Comparison of ENCODE assay signal across 24 cellular contexts in genomic region chr17:80821546-80821945, GRCh38.
DNase-seq lines count a peak whose midpoint lies in the region; ATAC-seq and TF ChIP-seq lines count a peak whose summit lies in the region.
"Had no signal": no experiment of that assay in that cellular context is flagged by ENCODE, and none has a peak within 500 bp of the region (broad histone marks: within the 10 kb centered on the region; RNA-seq: fewer than 3 reads in every experiment).

No MANE protein-coding gene starts in this region.

- no peak for TF ChIP-seq CTCF in activated CD8-positive, alpha-beta T cell treated with anti-CD3 and anti-CD28 coated beads for 36 hours (IDR thresholded peaks at IDR 0.05)
- TF ChIP-seq CTCF in endothelial cell (IDR thresholded peaks at IDR 0.05; ENCODE audit: unreplicated experiment) (no peak), sigmoid colon (IDR thresholded peaks at IDR 0.05) (no peak)

- 97% methylated on average over 18 of the region's 18 CpGs for WGBS in sigmoid colon, 2 donors

- H3K9me3 ChIP-seq in NT2/D1 (ENCODE audit: insufficient read depth, low read length), result no peaks in the 10 kb centered on the region
- H3K9me3 ChIP-seq in sigmoid colon, result no peaks in the 10 kb centered on the region
- H3K9me3 ChIP-seq: BE2C, Peyer's patch, SJSA1, uterus had no signal

- no peak for ATAC-seq in activated CD8-positive, alpha-beta T cell treated with anti-CD3 and anti-CD28 coated beads, Interleukin-2, amount 10 ng/mL, durations not matched to agents 7 days and 5 days
- ATAC-seq in activated CD8-positive, alpha-beta T cell treated with anti-CD3 and anti-CD28 coated beads for 36 hours, result no peak
- ATAC-seq in GM21619 (IDR thresholded peaks at IDR 0.05; ENCODE audit: unreplicated experiment), result no peak
- ATAC-seq: activated naive CD4-positive, alpha-beta T cell treated with anti-CD3 and anti-CD28 coated beads, Interleukin-2, amount 50 U/mL, for 72 hours; GM12878; T-cell had no signal

- H3K27me3 ChIP-seq in NT2/D1 (ENCODE audit: insufficient read depth, insufficient read length) (peaks cover 12% of the 10 kb centered on the region), sigmoid colon (no peaks in the 10 kb centered on the region)
- H3K27me3 ChIP-seq: BE2C, Peyer's patch, SJSA1, uterus had no signal

- no peak for TF ChIP-seq EP300 in sigmoid colon (IDR thresholded peaks at IDR 0.05)

- H3K9me3 Mint-ChIP-seq in activated CD8-positive, alpha-beta T cell treated with anti-CD3 and anti-CD28 coated beads, Interleukin-2, amount 10 ng/mL, durations not matched to agents 7 days and 5 days (ENCODE audit: insufficient read depth), result no peaks in the 10 kb centered on the region
- H3K9me3 Mint-ChIP-seq in activated CD8-positive, alpha-beta T cell treated with anti-CD3 and anti-CD28 coated beads for 36 hours, result no peaks in the 10 kb centered on the region
- H3K9me3 Mint-ChIP-seq in endothelial cell (ENCODE audit: unreplicated experiment), result no peaks in the 10 kb centered on the region
- H3K9me3 Mint-ChIP-seq: activated naive CD4-positive, alpha-beta T cell treated with anti-CD3 and anti-CD28 coated beads, Interleukin-2, amount 50 U/mL, for 72 hours; central memory CD8-positive, alpha-beta T cell; H9; T-cell had no signal

- DNase-seq in activated CD8-positive, alpha-beta T cell treated with anti-CD3 and anti-CD28 coated beads, Interleukin-2, amount 10 ng/mL, durations not matched to agents 7 days and 5 days, result no peak
- no peak for DNase-seq in activated CD8-positive, alpha-beta T cell treated with anti-CD3 and anti-CD28 coated beads for 36 hours
- DNase-seq in NT2/D1 (ENCODE audit: low read depth, low spot score), result no peak
- no peak for DNase-seq in endothelial cell (ENCODE audit: low spot score)
- DNase-seq in sigmoid colon, result peak; percentile 50
- no peak for DNase-seq in NCI-H1694 (lab: John Stamatoyannopoulos, UW)
- no peak for DNase-seq in NCI-H2171 (lab: John Stamatoyannopoulos, UW)
- DNase-seq: activated CD4-positive, alpha-beta T cell treated with anti-CD3 and anti-CD28 coated beads, Interleukin-2, amount 50 U/mL, for 4 hours; BE2C; COR-L47; KBM-7; NCI-H2171 treated with DMSO at 0.1 percent for 48 hours; NCI-H524; NK-92 treated with Interleukin-12 subunit alpha and Interleukin-12 subunit beta, amount 100 ng/mL, for 24 hours; T-cell; uterus had no signal

- H3K4me1 ChIP-seq in NT2/D1 (ENCODE audit: insufficient read depth, insufficient read length) (peaks cover 6% of the 10 kb centered on the region), sigmoid colon (no peaks in the 10 kb centered on the region)
- H3K4me1 ChIP-seq: Peyer's patch, uterus had no signal

- no peak overlapping the region for H3K4me3 Mint-ChIP-seq in activated CD8-positive, alpha-beta T cell treated with anti-CD3 and anti-CD28 coated beads, Interleukin-2, amount 10 ng/mL, durations not matched to agents 7 days and 5 days
- no peak overlapping the region for H3K4me3 Mint-ChIP-seq in activated CD8-positive, alpha-beta T cell treated with anti-CD3 and anti-CD28 coated beads for 36 hours
- no peak overlapping the region for H3K4me3 Mint-ChIP-seq in endothelial cell (ENCODE audit: unreplicated experiment)
- H3K4me3 Mint-ChIP-seq: central memory CD8-positive, alpha-beta T cell; H9; T-cell had no signal

- CTCF ChIA-PET in activated CD8-positive, alpha-beta T cell treated with anti-CD3 and anti-CD28 coated beads, Interleukin-2, amount 10 ng/mL, durations not matched to agents 7 days and 5 days (lab: Charles Lee), result interaction anchor here (1.3 kb wide), 1 partner anchor 32 kb away, joined by 3 read pairs; no protein-coding TSS in a partner anchor
- CTCF ChIA-PET in activated CD8-positive, alpha-beta T cell treated with anti-CD3 and anti-CD28 coated beads for 36 hours (lab: Charles Lee), result interaction anchor here (0.9 to 2.0 kb wide), 3 partner anchors 9 to 78 kb away, joined by 3 to 6 read pairs (median 5); no protein-coding TSS in a partner anchor

- peak overlapping the region; percentile 11 for H3K9ac ChIP-seq in NT2/D1 (ENCODE audit: insufficient read length, low read depth)

- intact Hi-C loops in activated CD8-positive, alpha-beta T cell treated with anti-CD3 and anti-CD28 coated beads for 36 hours (cut with micrococcal nuclease), result no loop called here
- intact Hi-C loops in sigmoid colon (cut with DNase I), result no loop called here

- no peak overlapping the region for H3K27ac ChIP-seq in sigmoid colon
- H3K27ac ChIP-seq: Peyer's patch, SJSA1, uterus had no signal

- H3K4me3 ChIP-seq in NT2/D1 (ENCODE audit: insufficient read length, low read depth), result no peak overlapping the region
- no peak overlapping the region for H3K4me3 ChIP-seq in sigmoid colon
- H3K4me3 ChIP-seq: GM12878, Peyer's patch, SJSA1, smooth muscle cell, uterus had no signal

- no peaks in the 10 kb centered on the region for H3K27me3 Mint-ChIP-seq in activated CD8-positive, alpha-beta T cell treated with anti-CD3 and anti-CD28 coated beads, Interleukin-2, amount 10 ng/mL, durations not matched to agents 7 days and 5 days (ENCODE audit: low read depth)
- no peaks in the 10 kb centered on the region for H3K27me3 Mint-ChIP-seq in activated CD8-positive, alpha-beta T cell treated with anti-CD3 and anti-CD28 coated beads for 36 hours
- peaks cover 1% of the 10 kb centered on the region for H3K27me3 Mint-ChIP-seq in endothelial cell (ENCODE audit: unreplicated experiment)
- H3K27me3 Mint-ChIP-seq: central memory CD8-positive, alpha-beta T cell; T-cell had no signal

- POLR2A ChIA-PET in activated CD8-positive, alpha-beta T cell treated with anti-CD3 and anti-CD28 coated beads, Interleukin-2, amount 10 ng/mL, durations not matched to agents 7 days and 5 days (lab: Charles Lee), result interaction anchor here (0.7 to 1.2 kb wide), 2 partner anchors 10 to 12 kb away, joined by 3 to 4 read pairs; no protein-coding TSS in a partner anchor
- POLR2A ChIA-PET in activated CD8-positive, alpha-beta T cell treated with anti-CD3 and anti-CD28 coated beads for 36 hours (lab: Charles Lee), result interaction anchor here (1.2 kb wide), 1 partner anchor 10 kb away, joined by 4 read pairs; no protein-coding TSS in a partner anchor

- peaks cover 62% of the 10 kb centered on the region for H3K36me3 Mint-ChIP-seq in activated CD8-positive, alpha-beta T cell treated with anti-CD3 and anti-CD28 coated beads, Interleukin-2, amount 10 ng/mL, durations not matched to agents 7 days and 5 days (ENCODE audit: low read depth)
- H3K36me3 Mint-ChIP-seq in activated CD8-positive, alpha-beta T cell treated with anti-CD3 and anti-CD28 coated beads for 36 hours (ENCODE audit: low read depth), result peaks cover 19% of the 10 kb centered on the region
- H3K36me3 Mint-ChIP-seq in endothelial cell (ENCODE audit: low read depth, unreplicated experiment), result peaks cover 5% of the 10 kb centered on the region

- H3K36me3 ChIP-seq in NT2/D1 (ENCODE audit: insufficient read depth, insufficient read length, low read length) (peaks cover 35% of the 10 kb centered on the region), sigmoid colon (peaks cover 0 to 36% (median 3%) of the 10 kb centered on the region in 4 donors)
- H3K36me3 ChIP-seq: uterus had no signal

- no peak for TF ChIP-seq POLR2A in sigmoid colon (IDR thresholded peaks at IDR 0.05)

- peaks cover 60% of the 10 kb centered on the region for H3K4me1 Mint-ChIP-seq in activated CD8-positive, alpha-beta T cell treated with anti-CD3 and anti-CD28 coated beads, Interleukin-2, amount 10 ng/mL, durations not matched to agents 7 days and 5 days (ENCODE audit: low read depth)
- peaks cover 29% of the 10 kb centered on the region for H3K4me1 Mint-ChIP-seq in activated CD8-positive, alpha-beta T cell treated with anti-CD3 and anti-CD28 coated beads for 36 hours (ENCODE audit: low read depth)
- peaks cover 4% of the 10 kb centered on the region for H3K4me1 Mint-ChIP-seq in endothelial cell (ENCODE audit: unreplicated experiment)

- peak overlapping the region; percentile 26 for H3K27ac Mint-ChIP-seq in activated CD8-positive, alpha-beta T cell treated with anti-CD3 and anti-CD28 coated beads, Interleukin-2, amount 10 ng/mL, durations not matched to agents 7 days and 5 days
- H3K27ac Mint-ChIP-seq in activated CD8-positive, alpha-beta T cell treated with anti-CD3 and anti-CD28 coated beads for 36 hours, result no peak overlapping the region
- H3K27ac Mint-ChIP-seq in endothelial cell (ENCODE audit: unreplicated experiment), result peak overlapping the region; percentile 48
- H3K27ac Mint-ChIP-seq: T-cell had no signal
